ENCODE assay signal across 17 cellular contexts in the genomic region with DNA sequence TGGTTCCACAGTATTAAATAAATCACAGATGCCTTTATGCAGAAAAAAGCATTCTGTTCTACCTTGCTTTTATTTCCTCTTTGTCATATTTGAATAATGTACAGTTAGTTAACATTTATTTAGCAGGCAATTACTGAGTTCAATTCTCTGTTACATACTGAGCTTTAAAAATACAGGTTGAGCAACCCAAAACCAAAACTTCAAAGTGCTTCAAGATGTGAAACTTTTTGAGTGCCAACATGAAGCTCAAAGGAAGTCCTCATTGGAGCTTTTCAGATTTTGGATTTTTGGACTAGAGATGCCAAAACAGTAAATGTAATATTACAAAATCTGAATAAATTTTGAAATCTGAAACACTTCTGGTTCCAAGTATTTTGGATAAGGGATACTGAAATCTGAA.
"Had no signal": no experiment of that assay in that cellular context is flagged by ENCODE, and none has a peak within 500 bp of the region (broad histone marks: within the 10 kb centered on the region; RNA-seq: fewer than 3 reads in every experiment).

No MANE protein-coding gene starts in this region.

- H3K27ac ChIP-seq: epithelial cell of prostate, upper lobe of right lung had no signal

- H3K27me3 Mint-ChIP-seq: activated CD4-positive, alpha-beta memory T cell treated with anti-CD3 and anti-CD28 coated beads, Interleukin-2, amount 10 ng/mL, durations not matched to agents 7 days and 5 days; activated CD4-positive, alpha-beta T cell treated with anti-CD3 and anti-CD28 coated beads for 36 hours; activated CD8-positive, alpha-beta memory T cell treated with anti-CD3 and anti-CD28 coated beads, Interleukin-2, amount 10 ng/mL, durations not matched to agents 7 days and 5 days; activated naive CD8-positive, alpha-beta T cell treated with anti-CD3 and anti-CD28 coated beads, Interleukin-2, amount 10 ng/mL, durations not matched to agents 7 days and 5 days; activated T-helper 17 cell treated with anti-CD3 and anti-CD28 coated beads, Interleukin-2, amount 50 U/mL, for 72 hours had no signal

- H3K9me3 Mint-ChIP-seq: activated CD4-positive, alpha-beta memory T cell treated with anti-CD3 and anti-CD28 coated beads, Interleukin-2, amount 10 ng/mL, durations not matched to agents 7 days and 5 days; activated naive CD8-positive, alpha-beta T cell treated with anti-CD3 and anti-CD28 coated beads, Interleukin-2, amount 10 ng/mL, durations not matched to agents 7 days and 5 days; activated T-helper 17 cell treated with anti-CD3 and anti-CD28 coated beads, Interleukin-2, amount 50 U/mL, for 72 hours had no signal

- H3K4me1 Mint-ChIP-seq: activated CD4-positive, alpha-beta memory T cell treated with anti-CD3 and anti-CD28 coated beads, Interleukin-2, amount 10 ng/mL, durations not matched to agents 7 days and 5 days; activated CD8-positive, alpha-beta memory T cell treated with anti-CD3 and anti-CD28 coated beads, Interleukin-2, amount 10 ng/mL, durations not matched to agents 7 days and 5 days; activated T-helper 17 cell treated with anti-CD3 and anti-CD28 coated beads, Interleukin-2, amount 50 U/mL, for 72 hours had no signal

- DNase-seq: activated CD4-positive, alpha-beta memory T cell treated with anti-CD3 and anti-CD28 coated beads, Interleukin-2, amount 10 ng/mL, durations not matched to agents 7 days and 5 days; activated CD4-positive, alpha-beta T cell treated with anti-CD3 and anti-CD28 coated beads for 36 hours; activated CD8-positive, alpha-beta memory T cell treated with anti-CD3 and anti-CD28 coated beads, Interleukin-2, amount 10 ng/mL, durations not matched to agents 7 days and 5 days; activated naive CD4-positive, alpha-beta T cell treated with Interleukin-2 at 50 U/mL for 16 hours; activated naive CD8-positive, alpha-beta T cell treated with anti-CD3 and anti-CD28 coated beads, Interleukin-2, amount 10 ng/mL, durations not matched to agents 7 days and 5 days; body of pancreas; mammary epithelial cell; nephron progenitor cell; nucleus accumbens; stimulated activated CD4-positive, alpha-beta T cell treated with anti-CD3 and anti-CD28 coated beads, Interleukin-12 subunit alpha, Interleukin-12 subunit beta, amount 100 ng/mL, for 4 hours; stimulated activated CD4-positive, alpha-beta T cell treated with anti-CD3 and anti-CD28 coated beads, Interleukin-1b, Interleukin-23, amount 100 ng/mL, for 48 hours; stimulated activated CD8-positive, alpha-beta memory T cell treated with anti-CD3 and anti-CD28 coated beads, Interleukin-4, amount 100 ng/mL, for 48 hours; stimulated activated naive CD4-positive, alpha-beta T cell; T-helper 2 cell; upper lobe of right lung had no signal

- H3K4me3 Mint-ChIP-seq: activated CD4-positive, alpha-beta memory T cell treated with anti-CD3 and anti-CD28 coated beads, Interleukin-2, amount 10 ng/mL, durations not matched to agents 7 days and 5 days; activated CD4-positive, alpha-beta T cell treated with anti-CD3 and anti-CD28 coated beads for 36 hours; activated CD8-positive, alpha-beta memory T cell treated with anti-CD3 and anti-CD28 coated beads, Interleukin-2, amount 10 ng/mL, durations not matched to agents 7 days and 5 days; activated naive CD8-positive, alpha-beta T cell treated with anti-CD3 and anti-CD28 coated beads, Interleukin-2, amount 10 ng/mL, durations not matched to agents 7 days and 5 days; activated T-helper 17 cell treated with anti-CD3 and anti-CD28 coated beads, Interleukin-2, amount 50 U/mL, for 72 hours; nephron progenitor cell had no signal

- H3K9me3 ChIP-seq: body of pancreas, upper lobe of right lung had no signal

- H3K4me3 ChIP-seq: body of pancreas, upper lobe of right lung had no signal

- H3K4me1 ChIP-seq: upper lobe of right lung had no signal

- H3K27me3 ChIP-seq: body of pancreas, upper lobe of right lung had no signal

- H3K27ac Mint-ChIP-seq: activated CD4-positive, alpha-beta memory T cell treated with anti-CD3 and anti-CD28 coated beads, Interleukin-2, amount 10 ng/mL, durations not matched to agents 7 days and 5 days; activated CD4-positive, alpha-beta T cell treated with anti-CD3 and anti-CD28 coated beads for 36 hours; activated CD8-positive, alpha-beta memory T cell treated with anti-CD3 and anti-CD28 coated beads, Interleukin-2, amount 10 ng/mL, durations not matched to agents 7 days and 5 days; activated naive CD8-positive, alpha-beta T cell treated with anti-CD3 and anti-CD28 coated beads, Interleukin-2, amount 10 ng/mL, durations not matched to agents 7 days and 5 days; activated T-helper 17 cell treated with anti-CD3 and anti-CD28 coated beads, Interleukin-2, amount 50 U/mL, for 72 hours; nephron progenitor cell had no signal

- ATAC-seq: activated CD4-positive, alpha-beta T cell treated with anti-CD3 and anti-CD28 coated beads for 36 hours; activated CD8-positive, alpha-beta memory T cell treated with anti-CD3 and anti-CD28 coated beads, Interleukin-2, amount 10 ng/mL, durations not matched to agents 7 days and 5 days; activated T-helper 17 cell treated with anti-CD3 and anti-CD28 coated beads, Interleukin-2, amount 50 U/mL, for 72 hours; body of pancreas; upper lobe of right lung had no signal
